Comparison of ENCODE assay signal across 24 cellular contexts in the genomic region with DNA sequence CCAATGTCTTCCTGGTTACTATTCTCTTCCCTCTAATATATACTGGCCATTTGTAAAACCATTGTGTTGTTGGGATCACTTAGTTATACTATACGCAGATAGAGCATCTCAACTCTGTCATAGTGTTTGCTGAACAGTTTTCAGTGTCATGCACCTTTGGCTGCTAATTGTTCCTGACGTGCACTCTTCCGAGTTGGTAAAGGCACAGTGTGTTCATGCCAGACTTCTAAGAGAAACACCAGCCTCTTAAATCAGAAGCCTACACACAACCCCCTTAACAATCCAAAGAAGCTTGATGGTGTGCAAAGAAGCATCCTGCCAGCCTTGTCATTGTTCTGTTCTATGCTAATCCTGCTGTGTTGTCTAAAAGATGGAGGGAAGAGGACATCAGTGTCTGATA.
"Had no signal": no experiment of that assay in that cellular context is flagged by ENCODE, and none has a peak within 500 bp of the region (broad histone marks: within the 10 kb centered on the region; RNA-seq: fewer than 3 reads in every experiment).

No MANE protein-coding gene starts in this region.

- H3K27me3 Mint-ChIP-seq: naive thymus-derived CD4-positive, alpha-beta T cell; stimulated activated naive CD8-positive, alpha-beta T cell treated with anti-CD3 and anti-CD28 coated beads, Interleukin-15, amount 100 ng/mL, for 72 hours; type B pancreatic cell had no signal

- H3K36me3 ChIP-seq: gastrocnemius medialis, ovary had no signal

- H3K4me3 ChIP-seq: dorsolateral prefrontal cortex, gastrocnemius medialis, lower lobe of right lung, mucosa of descending colon, ovary, smooth muscle cell, suprapubic skin had no signal

- H3K9me3 ChIP-seq: gastrocnemius medialis, lower lobe of right lung, mucosa of descending colon, ovary, suprapubic skin had no signal

- DNase-seq: dorsolateral prefrontal cortex; effector CD4-positive, alpha-beta T cell; foreskin fibroblast; gastrocnemius medialis; left ventricle myocardium superior; lower lobe of right lung; mucosa of descending colon; naive thymus-derived CD4-positive, alpha-beta T cell; occipital lobe; ovary; stimulated activated CD4-positive, alpha-beta T cell treated with anti-CD3 and anti-CD28 coated beads, Interleukin-12 subunit alpha, Interleukin-12 subunit beta, amount 100 ng/mL, for 4 hours; stimulated activated CD4-positive, alpha-beta T cell treated with anti-CD3 and anti-CD28 coated beads, Interleukin-1b, Interleukin-23, amount 100 ng/mL, for 48 hours; stimulated activated CD4-positive, alpha-beta T cell treated with anti-CD3 and anti-CD28 coated beads, Interleukin-4, amount 100 ng/mL, for 1 hour; stimulated activated CD8-positive, alpha-beta memory T cell treated with anti-CD3 and anti-CD28 coated beads, Interleukin-4, amount 100 ng/mL, for 48 hours; stimulated activated naive CD4-positive, alpha-beta T cell; stimulated activated naive CD8-positive, alpha-beta T cell treated with anti-CD3 and anti-CD28 coated beads, Interleukin-15, amount 100 ng/mL, for 72 hours had no signal

- ATAC-seq: esophagus mucosa; gastrocnemius medialis; left ventricle myocardium superior; lower lobe of right lung; mucosa of descending colon; naive thymus-derived CD4-positive, alpha-beta T cell; sciatic nerve; stimulated activated naive CD8-positive, alpha-beta T cell treated with anti-CD3 and anti-CD28 coated beads, Interleukin-15, amount 100 ng/mL, for 72 hours had no signal

- H3K9me3 Mint-ChIP-seq: mesothelial cell of epicardium; naive thymus-derived CD4-positive, alpha-beta T cell; nephron; stimulated activated naive CD8-positive, alpha-beta T cell treated with anti-CD3 and anti-CD28 coated beads, Interleukin-15, amount 100 ng/mL, for 72 hours; type B pancreatic cell had no signal

- H3K27ac ChIP-seq: dorsolateral prefrontal cortex, epithelial cell of prostate, gastrocnemius medialis, lower lobe of right lung, ovary, suprapubic skin had no signal

- H3K4me3 Mint-ChIP-seq: mesothelial cell of epicardium; naive thymus-derived CD4-positive, alpha-beta T cell; nephron; stimulated activated naive CD8-positive, alpha-beta T cell treated with anti-CD3 and anti-CD28 coated beads, Interleukin-15, amount 100 ng/mL, for 72 hours; type B pancreatic cell had no signal

- H3K4me1 Mint-ChIP-seq: naive thymus-derived CD4-positive, alpha-beta T cell; nephron; stimulated activated naive CD8-positive, alpha-beta T cell treated with anti-CD3 and anti-CD28 coated beads, Interleukin-15, amount 100 ng/mL, for 72 hours had no signal

- H3K4me2 ChIP-seq: smooth muscle cell had no signal

- H3K4me1 ChIP-seq: gastrocnemius medialis, lower lobe of right lung, suprapubic skin had no signal

- H3K27ac Mint-ChIP-seq: mesothelial cell of epicardium; stimulated activated naive CD8-positive, alpha-beta T cell treated with anti-CD3 and anti-CD28 coated beads, Interleukin-15, amount 100 ng/mL, for 72 hours; type B pancreatic cell had no signal

- H3K27me3 ChIP-seq: dorsolateral prefrontal cortex, gastrocnemius medialis, ovary, suprapubic skin had no signal
